Comparison of ENCODE assay signal across 7 cellular contexts in the genomic region with DNA sequence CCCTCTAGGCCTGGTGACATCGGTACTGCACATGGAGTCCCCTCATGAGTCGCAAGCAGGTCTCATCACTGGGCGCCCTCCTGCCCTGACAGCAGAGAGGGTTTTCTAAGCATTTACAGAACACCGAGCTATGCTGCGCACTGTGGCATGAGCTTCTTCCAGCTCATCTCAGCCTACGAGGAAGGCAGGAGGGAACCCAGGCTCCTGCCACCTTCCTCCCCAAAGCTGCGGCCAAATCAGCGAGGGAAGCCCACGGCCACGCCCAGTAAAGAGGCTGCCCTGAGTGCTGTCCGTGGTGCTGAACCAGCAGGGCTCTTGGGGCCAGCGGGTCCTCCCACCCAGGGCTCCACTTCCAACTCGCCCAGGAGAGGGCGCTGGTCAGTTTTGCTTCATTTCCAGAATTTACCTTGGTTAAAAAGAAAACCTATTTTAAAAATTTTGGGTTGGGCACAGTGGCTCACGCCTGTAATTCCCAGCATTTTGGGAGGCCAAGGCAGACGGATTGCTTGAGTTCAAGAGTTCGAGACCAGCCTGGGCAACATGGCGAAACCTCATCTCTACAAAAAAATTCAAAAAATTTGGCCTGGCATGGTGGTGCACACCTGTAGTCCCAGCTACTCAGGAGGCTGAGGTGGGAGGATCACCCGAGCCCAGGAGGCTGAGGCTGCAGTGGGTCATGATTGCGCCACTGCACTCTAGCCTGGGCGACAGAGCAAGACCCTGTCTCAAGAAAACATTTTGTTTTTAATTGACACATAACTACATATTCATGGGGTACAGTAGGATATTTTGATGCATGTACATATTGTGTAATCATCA. TPM values are rescaled to one million over a fixed set of nuclear protein-coding genes. Genes with fewer than 3 reads are reported as not detected.
DNase-seq lines count a peak whose midpoint lies in the region; ATAC-seq and TF ChIP-seq lines count a peak whose summit lies in the region.

No MANE protein-coding gene starts in this region.

- ATAC-seq in right lobe of liver = peak; percentile 54 to 80 (median 62)

- no peaks in the 10 kb centered on the region for H4K20me1 ChIP-seq in MM.1S (ENCODE audit: insufficient read depth, low read length)

- H3K9me3 ChIP-seq in MM.1S (replicated peaks; ENCODE audit: insufficient read depth, low read length) (no peaks in the 10 kb centered on the region), right lobe of liver (no peaks in the 10 kb centered on the region)

- H3K9ac ChIP-seq in MM.1S (ENCODE audit: low read length) = no peak overlapping the region

- no peaks in the 10 kb centered on the region for H3K9me2 ChIP-seq in MM.1S (replicated peaks; ENCODE audit: insufficient read depth, low read length)

- peak; percentile 85 for DNase-seq in MM.1S
- DNase-seq in activated CD4-positive, CD25-positive, alpha-beta regulatory T cell treated with anti-CD3 and anti-CD28 coated beads, Interleukin-2, amount 50 U/mL, for 72 hours = peak; percentile 61
- DNase-seq in dermis blood vessel endothelial cell = peak; percentile 86
- peak; percentile 47 to 68 (median 52) for DNase-seq in right lobe of liver
- DNase-seq in stimulated activated CD8-positive, alpha-beta memory T cell treated with anti-CD3 and anti-CD28 coated beads, Interleukin-12 subunit alpha, Interleukin-12 subunit beta, amount 100 ng/mL, for 4 hours (ENCODE audit: low read depth) = peak; percentile 2
- DNase-seq in middle frontal gyrus (ENCODE audit: extremely low spot score, low spot score) = no peak

- peaks cover 74% of the 10 kb centered on the region for H3K27me3 ChIP-seq in MM.1S (replicated peaks; ENCODE audit: insufficient read depth, low read length)
- no peaks in the 10 kb centered on the region for H3K27me3 ChIP-seq in right lobe of liver

- no peak for TF ChIP-seq POLR2A in right lobe of liver (IDR thresholded peaks at IDR 0.05)

- intact Hi-C loops in right lobe of liver (cut with DNase I) = no loop called here

- H2AFZ ChIP-seq in MM.1S (ENCODE audit: low read length) = no peak overlapping the region

- no peak overlapping the region for H3K4me2 ChIP-seq in MM.1S (ENCODE audit: low read depth, low read length)

- H3K4me3 ChIP-seq in MM.1S (ENCODE audit: low read length) = no peak overlapping the region
- H3K4me3 ChIP-seq in right lobe of liver = no peak overlapping the region

- no peaks in the 10 kb centered on the region for H3K36me3 ChIP-seq in MM.1S (replicated peaks; ENCODE audit: insufficient read depth, low read length)
- no peaks in the 10 kb centered on the region for H3K36me3 ChIP-seq in right lobe of liver

- no peaks in the 10 kb centered on the region for H3K4me1 ChIP-seq in MM.1S (ENCODE audit: low read length)
- H3K4me1 ChIP-seq in right lobe of liver = no peaks in the 10 kb centered on the region

- H3K27ac ChIP-seq in MM.1S (ENCODE audit: low read length) (no peak overlapping the region), right lobe of liver (no peak overlapping the region)

- H3F3A ChIP-seq in MM.1S (ENCODE audit: insufficient read depth, low read length) = no peaks in the 10 kb centered on the region

- H3K79me2 ChIP-seq in MM.1S (ENCODE audit: low read length) = no peaks in the 10 kb centered on the region

- 24% methylated on average over 12 of the region's 21 CpGs for WGBS in right lobe of liver (ENCODE audit: insufficient coverage, low coverage, low lambda C conversion rate, missing lambda C conversion rate)

- TF ChIP-seq CTCF in GM12872 (IDR thresholded peaks at IDR 0.05; ENCODE audit: insufficient read depth, low read depth, low read length) (peak; percentile 65; the same call in 2 of the 3 replicates), MM.1S (IDR thresholded peaks at IDR 0.05; ENCODE audit: low read length) (peak; percentile 74), right lobe of liver (IDR thresholded peaks at IDR 0.05) (peak; percentile 10 to 48 (median 33))

RNA-seq across cellular contexts. Expression of gene PHF21B, which starts 34.2 kb away (rescaled TPM):
- under 0.01 TPM in 1 of 2 replicates, not detected in the other for total RNA-seq in dermis blood vessel endothelial cell
- total RNA-seq in right lobe of liver = not detected
